26 cellular contexts compared by ENCODE assay signal in genomic region chr12:122656298-122656697, GRCh38. TPM values are rescaled to one million over a fixed set of nuclear protein-coding genes. Genes with fewer than 3 reads are reported as not detected.
DNase-seq lines count a peak whose midpoint lies in the region; ATAC-seq, FAIRE-seq and TF ChIP-seq lines count a peak whose summit lies in the region.
"Had no signal": no experiment of that assay in that cellular context is flagged by ENCODE, and none has a peak within 500 bp of the region (broad histone marks: within the 10 kb centered on the region; RNA-seq: fewer than 3 reads in every experiment).

No MANE protein-coding gene starts in this region.

- POLR2A ChIA-PET in GM12878 (lab: Charles Lee) = no interaction called here

- RAD21 ChIA-PET in GM12878 (lab: Charles Lee; ENCODE audit: unreplicated experiment) = interaction anchor here (1.4 kb wide), 1 partner anchor 71 kb away, joined by 3 read pairs; no protein-coding TSS in a partner anchor

- H3K4me1 ChIP-seq in GM12878 (ENCODE audit: control insufficient read depth, insufficient read depth, low read length) (peaks cover 4% of the 10 kb centered on the region; the same call in 1 of the 2 replicates), parathyroid adenoma (peaks cover 29% of the 10 kb centered on the region)
- H3K4me1 ChIP-seq: BE2C had no signal

- H2AFZ ChIP-seq in GM12878 (ENCODE audit: control insufficient read depth, low read depth, low read length) (no peak overlapping the region), parathyroid adenoma (peak overlapping the region; percentile 16)
- H2AFZ ChIP-seq: GM23338 had no signal

- SMC1A ChIA-PET in GM12878 (lab: Charles Lee; ENCODE audit: uncharacterized antibody, unreplicated experiment) = no interaction called here

- intact Hi-C loops in GM12878 (cut with micrococcal nuclease; ENCODE audit: unreplicated experiment) = no loop called here

- no peak for TF ChIP-seq POLR2A in GM12878 (IDR thresholded peaks at IDR 0.05; ENCODE audit: low read depth, low read length)

- no peak overlapping the region for H3K4me3 ChIP-seq in GM12878
- H3K4me3 ChIP-seq in parathyroid adenoma (ENCODE audit: low read depth, low read length) = no peak overlapping the region
- H3K4me3 ChIP-seq: BLaER1 treated with 17β-estradiol and CSF1 and Interleukin-3, amounts not matched to agents 10 nM and 100 nM; GM23338 had no signal

- H4K20me1 ChIP-seq in GM12878 (ENCODE audit: control insufficient read depth, insufficient read depth) = no peaks in the 10 kb centered on the region
- H4K20me1 ChIP-seq: BLaER1 treated with 17β-estradiol and CSF1 and Interleukin-3, amounts not matched to agents 10 nM and 100 nM had no signal

- H3K36me3 ChIP-seq in GM12878 (ENCODE audit: control insufficient read depth in 2 of 2, insufficient read depth in 2 of 2, low read length in 1 of 2) (no peaks in the 10 kb centered on the region), parathyroid adenoma (ENCODE audit: control insufficient read depth, insufficient read depth, low read length) (no peaks in the 10 kb centered on the region)
- H3K36me3 ChIP-seq: BE2C; BLaER1 treated with 17β-estradiol and CSF1 and Interleukin-3, amounts not matched to agents 10 nM and 100 nM had no signal

- BruUV-seq in GM12878 (replicated peaks; lab: Mats Ljungman, UMichigan) = no TSS peak

- no peak overlapping the region for H3K9ac ChIP-seq in GM12878 (ENCODE audit: control insufficient read depth, insufficient read depth, low read length)
- H3K9ac ChIP-seq in parathyroid adenoma = no peak overlapping the region
- H3K9ac ChIP-seq: BLaER1 treated with 17β-estradiol and CSF1 and Interleukin-3, amounts not matched to agents 10 nM and 100 nM had no signal

- no peak for TF ChIP-seq CTCF in GM12878 (IDR thresholded peaks at IDR 0.05 in 2 of 3, conservative IDR thresholded peaks at IDR 0.05 in 1 of 3; ENCODE audit: control insufficient read depth in 2 of 3, extremely low read depth in 1 of 3, insufficient read depth in 1 of 3, low read depth in 3 of 3, low read length in 3 of 3)
- no peak for TF ChIP-seq CTCF in parathyroid adenoma (IDR thresholded peaks at IDR 0.05)
- TF ChIP-seq CTCF in GM10266 (IDR thresholded peaks at IDR 0.05; ENCODE audit: control insufficient read depth, insufficient read depth, low read depth, missing control alignments) = no peak

- no peak for TF ChIP-seq RAD21 in GM12878 (IDR thresholded peaks at IDR 0.05; ENCODE audit: insufficient read depth, low read depth, low read length)

- no peak overlapping the region for H3K27ac ChIP-seq in GM12878 (ENCODE audit: control insufficient read depth, insufficient read depth)
- H3K27ac ChIP-seq in parathyroid adenoma = peak overlapping the region; percentile 39
- H3K27ac ChIP-seq: 22Rv1; BLaER1 treated with 17β-estradiol and CSF1 and Interleukin-3, amounts not matched to agents 10 nM and 100 nM had no signal

- no peaks in the 10 kb centered on the region for H3K79me2 ChIP-seq in GM12878 (ENCODE audit: control insufficient read depth, insufficient read depth, low read length)
- no peaks in the 10 kb centered on the region for H3K79me2 ChIP-seq in parathyroid adenoma

- DNase-seq in CD1c-positive myeloid dendritic cell (ENCODE audit: extremely low spot score) (peak; percentile 27), GM12878 (ENCODE audit: low read depth, low spot score) (no peak), GM10266 (ENCODE audit: extremely low spot score) (no peak), AG08396 (ENCODE audit: low spot score) (no peak)
- DNase-seq: AML-193; BE2C; Calu3; CD4-positive, alpha-beta memory T cell; COR-L47; DMS53; DMS79 treated with DMSO at 0.1 percent for 48 hours; GF-D8; H9; HFFc6 had no signal

- 70% methylated on average over 3 of the region's 3 CpGs for WGBS in GM12878 (ENCODE audit: insufficient coverage, insufficient replicate concordance, low lambda C conversion rate, missing lambda C conversion rate)

- H3K4me2 ChIP-seq in GM12878 (ENCODE audit: control insufficient read depth, insufficient read depth) (no peak overlapping the region), parathyroid adenoma (ENCODE audit: low read length) (no peak overlapping the region)
- H3K4me2 ChIP-seq: GM23338 had no signal

- no peak for ATAC-seq in GM12878
- ATAC-seq in esophagus mucosa = peak; percentile 58
- ATAC-seq in HG03342 (IDR thresholded peaks at IDR 0.05; ENCODE audit: unreplicated experiment) = no peak
- ATAC-seq in HG02938 (IDR thresholded peaks at IDR 0.05; ENCODE audit: unreplicated experiment) = no peak
- ATAC-seq: GM23338, HCT116 had no signal

- no peak for TF ChIP-seq EP300 in GM12878 (IDR thresholded peaks at IDR 0.05; ENCODE audit: borderline replicate concordance in 1 of 2, control insufficient read depth in 1 of 2, low read depth in 2 of 2, low read length in 2 of 2)

- CTCF ChIA-PET in GM12878 (lab: Yijun Ruan, JAX) = no interaction called here

- peak; percentile 41 for FAIRE-seq in GM12878 (lab: Jason Lieb, UNC)
- FAIRE-seq: A204.1 had no signal

- in situ Hi-C loops in GM12878 (cut with MboI) = no loop called here

- no peaks in the 10 kb centered on the region for H3K27me3 ChIP-seq in GM12878 (replicated peaks in 1 of 2; ENCODE audit: control insufficient read depth in 2 of 2, insufficient read depth in 2 of 2, low read length in 1 of 2)
- no peaks in the 10 kb centered on the region for H3K27me3 ChIP-seq in parathyroid adenoma (ENCODE audit: control insufficient read depth, insufficient read depth, low read length)
- H3K27me3 ChIP-seq: BE2C; BLaER1 treated with 17β-estradiol and CSF1 and Interleukin-3, amounts not matched to agents 10 nM and 100 nM had no signal

- H3K9me3 ChIP-seq in GM12878 (replicated peaks; ENCODE audit: control insufficient read depth, insufficient read depth, low read length) (no peaks in the 10 kb centered on the region), parathyroid adenoma (ENCODE audit: control insufficient read depth, low read length) (no peaks in the 10 kb centered on the region)
- H3K9me3 ChIP-seq: BE2C; BLaER1 treated with 17β-estradiol and CSF1 and Interleukin-3, amounts not matched to agents 10 nM and 100 nM had no signal

TF ChIP-seq in GM12878, 131 proteins besides CTCF, POLR2A, EP300 and RAD21 (continues in another document):
- TF ChIP-seq E2F8 (IDR thresholded peaks at IDR 0.05; ENCODE audit: low read depth, partially characterized antibody) (no peak), BMI1 (IDR thresholded peaks at IDR 0.05; ENCODE audit: borderline replicate concordance) (no peak), CHD2 (IDR thresholded peaks at IDR 0.05; ENCODE audit: borderline replicate concordance, low read depth, low read length) (no peak), MEF2A (IDR thresholded peaks at IDR 0.05; ENCODE audit: insufficient read depth, low read depth, low read length) (no peak), KDM1A (IDR thresholded peaks at IDR 0.05; ENCODE audit: borderline replicate concordance) (no peak)

RNA-seq across cellular contexts. Expression of gene HCAR2, which starts 46.9 kb away (rescaled TPM):
- 0.25 and 0.39 TPM in 2 replicates for total RNA-seq in GM12878 (2013; cell fraction: nucleolus; rRNA removed)
- total RNA-seq in GM12878 (2014; rRNA removed) = 0.22 and 0.34 TPM in 2 replicates
- 0.22 and 0.37 TPM in 2 replicates for total RNA-seq in GM12878 (2014; rRNA removed; fragmentation: Illumina TruSeq; extraction: Trizol)
- 0.13 and 0.28 TPM in 2 replicates for total RNA-seq in GM12878 (2021)
- polyA plus RNA-seq in GM12878 (2011; ENCODE audit: low read depth) = not detected
- polyA plus RNA-seq in GM12878 (2011; rRNA removed) = 0.16 and 0.19 TPM in 2 replicates
- 0.18 and 0.27 TPM in 2 replicates for polyA plus RNA-seq in GM12878 (2011; cell fraction: cytosol; rRNA removed)
- 0.19 and 0.25 TPM in 2 replicates for polyA plus RNA-seq in GM12878 (2011; cell fraction: nucleus; rRNA removed)
- 0.32 and 0.37 TPM in 2 replicates for polyA plus RNA-seq in GM12878 (2012)
- 0.25 and 0.93 TPM in 2 replicates for polyA plus RNA-seq in GM12878 (2014; fragmentation: Illumina TruSeq; extraction: Trizol)
- polyA plus RNA-seq in GM12878 (2014; fragmentation: Nextera tagmentation; extraction: Ambion mirVana) = under 1 TPM; 0.37 to 0.66 TPM
- polyA plus RNA-seq in GM12878 (2014; rRNA removed) = 0.18 and 0.58 TPM in 2 replicates
- under 1 TPM; 0.43 to 0.48 TPM for polyA plus RNA-seq in GM12878 (2016; fragmentation: Nextera tagmentation; extraction: Ambion mirVana)
- polyA minus RNA-seq in GM12878 (2011; rRNA and poly(A)+ RNA removed) = 0.26 and 0.59 TPM in 2 replicates
- polyA minus RNA-seq in GM12878 (2011; cell fraction: cytosol; rRNA and poly(A)+ RNA removed) = not detected in 2 replicates
- polyA minus RNA-seq in GM12878 (2011; cell fraction: nucleus; rRNA and poly(A)+ RNA removed) = 0.12 and 0.29 TPM in 2 replicates
- 29.7 TPM for total RNA-seq in esophagus mucosa
- total RNA-seq: Calu3; CD4-positive, alpha-beta memory T cell; Daoy; G401; GM23338; H9; HFFc6 had no signal
- polyA plus RNA-seq: AG04450; CD4-positive, alpha-beta memory T cell; GM23338 had no signal

Comparison
In these comparisons a context has a peak if more than half of its experiments do, and no peak if none do; other contexts are left out.
1. RNA of gene HCAR2, which starts 46.9 kb away (total RNA-seq): 29.7 TPM in esophagus mucosa (single experiment); 0.13 to 0.39 TPM in GM12878; every median in the first group is over 10 times any median in the second.